In genomic region chr3:124277516-124277890, GRCh38 we compare ENCODE assay signal across 10 cellular contexts.
DNase-seq lines count a peak whose midpoint lies in the region; ATAC-seq and TF ChIP-seq lines count a peak whose summit lies in the region.
"Had no signal": no experiment of that assay in that cellular context is flagged by ENCODE, and none has a peak within 500 bp of the region (broad histone marks: within the 10 kb centered on the region; RNA-seq: fewer than 3 reads in every experiment).

No MANE protein-coding gene starts in this region.

- H3K4me1 ChIP-seq in IMR-90 (ENCODE audit: control insufficient read depth, insufficient read depth, low read length), result no peaks in the 10 kb centered on the region; the same call in 1 of the 2 replicates
- peaks cover 7 to 9% of the 10 kb centered on the region in 2 donors for H3K4me1 ChIP-seq in left lung
- peaks cover 0 to 76% (median 20%) of the 10 kb centered on the region in 4 donors for H3K4me1 ChIP-seq in stomach

- H3K36me3 ChIP-seq in IMR-90 (ENCODE audit: control insufficient read depth, insufficient read depth, low read length) (no peaks in the 10 kb centered on the region), left lung (no peaks in the 10 kb centered on the region), stomach (no peaks in the 10 kb centered on the region)

- ATAC-seq in IMR-90 (ENCODE audit: low read depth) (no peak), left lung (peak; percentile 31), HG02763 (IDR thresholded peaks at IDR 0.05; ENCODE audit: unreplicated experiment) (no peak), HG02642 (IDR thresholded peaks at IDR 0.05; ENCODE audit: poor library complexity, unreplicated experiment) (no peak)
- no peak for ATAC-seq in activated naive CD4-positive, alpha-beta T cell treated with anti-CD3 and anti-CD28 coated beads, Interleukin-2, amount 50 U/mL, for 72 hours
- ATAC-seq: K562 had no signal

- no peak overlapping the region for H3K9ac ChIP-seq in IMR-90 (ENCODE audit: low read depth, low read length)

- no peak overlapping the region for H3K27ac ChIP-seq in IMR-90 (ENCODE audit: insufficient read depth, low read length)
- H3K27ac ChIP-seq in left lung, result peak overlapping the region in 1 of 2 donors; percentile 73
- H3K27ac ChIP-seq in stomach, result peak overlapping the region in 4 of 5 donors; percentile 64 to 81 (median 74)

- H2BK120ac ChIP-seq in IMR-90 (ENCODE audit: low read depth, low read length), result no peak overlapping the region

- H2AK5ac ChIP-seq in IMR-90 (ENCODE audit: low read depth, low read length), result no peak overlapping the region

- no peaks in the 10 kb centered on the region for H4K20me1 ChIP-seq in IMR-90 (ENCODE audit: insufficient read depth, low read length)

- H3K23ac ChIP-seq in IMR-90 (ENCODE audit: low read depth, low read length), result no peak overlapping the region

- H3K27me3 ChIP-seq in IMR-90 (ENCODE audit: control insufficient read depth, insufficient read depth, low read length) (peaks cover 8% of the 10 kb centered on the region; the same call in 1 of the 2 replicates), left lung (no peaks in the 10 kb centered on the region), stomach (no peaks in the 10 kb centered on the region)

- no peak overlapping the region for H3K18ac ChIP-seq in IMR-90 (ENCODE audit: low read depth, low read length)

- intact Hi-C loops in IMR-90 (cut with micrococcal nuclease), result no loop called here
- intact Hi-C loops in left lung (cut with DNase I), result no loop called here
- intact Hi-C loops in stomach (cut with DNase I; ENCODE audit: low total_unique reads), result no loop called here

- H3K9me3 ChIP-seq in IMR-90 (ENCODE audit: control insufficient read depth, insufficient read depth, low read length) (no peaks in the 10 kb centered on the region), left lung (no peaks in the 10 kb centered on the region), stomach (no peaks in the 10 kb centered on the region)

- POLR2A ChIA-PET in IMR-90 (lab: Charles Lee; ENCODE audit: unreplicated experiment), result no interaction called here

- H3K9me1 ChIP-seq in IMR-90 (ENCODE audit: insufficient read depth, low read length), result no peaks in the 10 kb centered on the region; the same call in 1 of the 2 replicates

- H4K91ac ChIP-seq in IMR-90 (ENCODE audit: insufficient read depth, low read depth, low read length), result no peak overlapping the region

- H3K79me1 ChIP-seq in IMR-90 (ENCODE audit: low read depth in 1 of 2, low read length in 2 of 2), result no peaks in the 10 kb centered on the region

- H3K14ac ChIP-seq in IMR-90 (replicated peaks; ENCODE audit: low read depth, low read length), result no peak overlapping the region

- in situ Hi-C loops in IMR-90 (cut with MboI; ENCODE audit: low sequenced_read_pairs), result no loop called here

- H2BK5ac ChIP-seq in IMR-90 (ENCODE audit: low read depth, low read length, poor library complexity, severe bottlenecking), result no peak overlapping the region

- H3K56ac ChIP-seq in IMR-90 (ENCODE audit: extremely low read depth, insufficient read depth, low read length), result no peak overlapping the region

- peaks cover 0 to 5% of the 10 kb centered on the region in 2 donors for H3K9me3 Mint-ChIP-seq in activated naive CD4-positive, alpha-beta T cell treated with anti-CD3 and anti-CD28 coated beads, Interleukin-2, amount 50 U/mL, for 72 hours

- BruUV-seq in IMR-90 (replicated peaks; lab: Mats Ljungman, UMichigan), result no TSS peak

- no peak for TF ChIP-seq RAD21 in IMR-90 (IDR thresholded peaks at IDR 0.05; ENCODE audit: low read length)

- dilution Hi-C loops in IMR-90 (cut with HindIII; ENCODE audit: low sequenced_read_pairs, unreplicated experiment), result no loop called here

- no peak overlapping the region for H3K27ac Mint-ChIP-seq in activated naive CD4-positive, alpha-beta T cell treated with anti-CD3 and anti-CD28 coated beads, Interleukin-2, amount 50 U/mL, for 72 hours

- no peak overlapping the region for H2BK20ac ChIP-seq in IMR-90 (ENCODE audit: low read depth, low read length)

- no peak overlapping the region for H2BK15ac ChIP-seq in IMR-90 (ENCODE audit: low read depth, low read length)

- DNase-seq in IMR-90, result peak; percentile 22
- DNase-seq in choroid plexus epithelial cell (ENCODE audit: low read depth), result peak; percentile 63
- DNase-seq in left lung, result no peak
- DNase-seq in stomach, result no peak
- DNase-seq in NCI-H2107 (lab: John Stamatoyannopoulos, UW), result no peak
- DNase-seq in activated naive CD4-positive, alpha-beta T cell treated with anti-CD3 and anti-CD28 coated beads, Interleukin-2, amount 50 U/mL, for 72 hours (ENCODE audit: low spot score in 2 of 2), result no peak
- DNase-seq: NCI-H82 had no signal

- TF ChIP-seq CTCF in IMR-90 (conservative IDR thresholded peaks at IDR 0.05; ENCODE audit: low read depth, low read length) (no peak), choroid plexus epithelial cell (conservative IDR thresholded peaks at IDR 0.05; ENCODE audit: low read depth, low read length) (peak; percentile 42), left lung (IDR thresholded peaks at IDR 0.05) (no peak), stomach (IDR thresholded peaks at IDR 0.05) (no peak)

- no peak overlapping the region for H4K8ac ChIP-seq in IMR-90 (ENCODE audit: low read depth in 2 of 2, low read length in 2 of 2)

- TF ChIP-seq POLR2A in IMR-90 (IDR thresholded peaks at IDR 0.05; ENCODE audit: low read depth, low read length) (no peak), stomach (IDR thresholded peaks at IDR 0.05) (no peak)

- WGBS in IMR-90 (ENCODE audit: extremely low coverage in 2 of 2, insufficient read length in 1 of 2), 2 experiments, result no CpG with 5 or more reads among the region's 3 CpGs
- 24 to 41% (median 35%) methylated on average over 3 of the region's 3 CpGs for WGBS in stomach, 5 donors

- no peak overlapping the region for H3K4ac ChIP-seq in IMR-90 (ENCODE audit: low read depth, low read length)

- H3K36me3 Mint-ChIP-seq in activated naive CD4-positive, alpha-beta T cell treated with anti-CD3 and anti-CD28 coated beads, Interleukin-2, amount 50 U/mL, for 72 hours, result no peaks in the 10 kb centered on the region

- CTCF ChIA-PET in IMR-90 (lab: Yijun Ruan, JAX), result no interaction called here

- TF ChIP-seq EP300 in stomach (IDR thresholded peaks at IDR 0.05), result no peak

- H2AFZ ChIP-seq in IMR-90 (replicated peaks; ENCODE audit: low read length, poor library complexity), result no peak overlapping the region

- H3K4me3 ChIP-seq in IMR-90 (ENCODE audit: insufficient read depth, low read depth, low read length) (no peak overlapping the region), choroid plexus epithelial cell (ENCODE audit: low read depth, low read length) (no peak overlapping the region), left lung (no peak overlapping the region), stomach (no peak overlapping the region)
- H3K4me3 ChIP-seq: K562 had no signal

- H2AK9ac ChIP-seq in IMR-90 (replicated peaks; ENCODE audit: low read depth, low read length, poor library complexity), result no peak overlapping the region

- no peak overlapping the region for H3K4me2 ChIP-seq in IMR-90 (ENCODE audit: low read depth, low read length)

- no peak overlapping the region for H4K5ac ChIP-seq in IMR-90 (ENCODE audit: low read depth, low read length)

TF ChIP-seq in IMR-90, 13 proteins besides CTCF, POLR2A, EP300 and RAD21:
- TF ChIP-seq CEBPB (IDR thresholded peaks at IDR 0.05; ENCODE audit: low read depth, low read length), result no peak

Comparison
In these comparisons a context has a peak if more than half of its experiments do, and no peak if none do; other contexts are left out.
1. DNase-seq: peak in IMR-90 (single experiment) and choroid plexus epithelial cell (single experiment); none in left lung (0 of 2), stomach (single experiment), NCI-H2107 (single experiment) and activated naive CD4-positive, alpha-beta T cell treated with anti-CD3 and anti-CD28 coated beads, Interleukin-2, amount 50 U/mL, for 72 hours (0 of 2).